ENCODE assay signal across 25 cellular contexts in genomic region chr7:69367785-69368184, GRCh38.
A peak's percentile ranks its signal among the peaks of the same experiment; 100 is the strongest.
DNase-seq lines count a peak whose midpoint lies in the region; ATAC-seq, FAIRE-seq and TF ChIP-seq lines count a peak whose summit lies in the region.
"Had no signal": no experiment of that assay in that cellular context is flagged by ENCODE, and none has a peak within 500 bp of the region (broad histone marks: within the 10 kb centered on the region; RNA-seq: fewer than 3 reads in every experiment).

No MANE protein-coding gene starts in this region.

- H3K9me1 ChIP-seq in keratinocyte (ENCODE audit: control insufficient read depth, extremely low read depth, insufficient read depth, low read length) = no peaks in the 10 kb centered on the region

- H3K36me3 ChIP-seq in RWPE2 (ENCODE audit: low read depth) = no peaks in the 10 kb centered on the region
- H3K36me3 ChIP-seq in keratinocyte (ENCODE audit: control insufficient read depth in 2 of 2, extremely low read depth in 1 of 2, insufficient read depth in 2 of 2, low read length in 2 of 2) = no peaks in the 10 kb centered on the region
- H3K36me3 ChIP-seq in esophagus muscularis mucosa = no peaks in the 10 kb centered on the region
- no peaks in the 10 kb centered on the region for H3K36me3 ChIP-seq in transverse colon
- H3K36me3 ChIP-seq: uterus had no signal

- H3K4me2 ChIP-seq in A549 (peak overlapping the region; percentile 48), keratinocyte (ENCODE audit: control insufficient read depth, extremely low read depth, insufficient read depth, low read depth, low read length) (peak overlapping the region; percentile 62)
- H3K4me2 ChIP-seq: GM23338 had no signal

- peak; percentile 36 to 72 for DNase-seq in A549 (ENCODE audit: low read depth in 1 of 2, low spot score in 1 of 2)
- DNase-seq in H54 (ENCODE audit: insufficient read length, low spot score) = peak; percentile 26
- no peak for DNase-seq in RWPE2 (ENCODE audit: low spot score)
- peak; percentile 66 for DNase-seq in keratinocyte (ENCODE audit: low read depth, low spot score)
- DNase-seq in esophagus muscularis mucosa (ENCODE audit: extremely low spot score) = no peak
- DNase-seq in globus pallidus (ENCODE audit: low spot score) = no peak
- DNase-seq in NCI-H345 (lab: John Stamatoyannopoulos, UW) = no peak
- no peak for DNase-seq in transverse colon
- DNase-seq: activated CD4-positive, alpha-beta T cell treated with anti-CD3 and anti-CD28 coated beads, Interleukin-2, amount 50 U/mL, for 4 hours; activated CD8-positive, alpha-beta memory T cell treated with anti-CD3 and anti-CD28 coated beads, Interleukin-2, amount 50 U/mL, for 4 hours; anterior cingulate cortex; EL; endodermal cell; Kasumi-1; naive thymus-derived CD8-positive, alpha-beta T cell; NCI-H1694 treated with DMSO at 0.1 percent for 48 hours; NCI-H774; retina; SHP77; SW 1271; uterus had no signal

- WGBS in A549 (ENCODE audit: missing lambda C conversion rate) = 3% methylated on average over 7 of the region's 8 CpGs
- 70% methylated on average over 8 of the region's 8 CpGs for WGBS in esophagus muscularis mucosa
- WGBS in transverse colon (ENCODE audit: low coverage in 1 of 2), 2 donors = 71 to 82% methylated on average over 3 to 7 of the region's 8 CpGs

- POLR2A ChIA-PET in A549 (lab: Yijun Ruan, JAX) = no interaction called here

- CTCF ChIA-PET in A549 (lab: Yijun Ruan, JAX) = no interaction called here

- peak overlapping the region; percentile 47 for H2AFZ ChIP-seq in keratinocyte (ENCODE audit: control insufficient read depth, low read length)
- H2AFZ ChIP-seq: GM23338 had no signal

- no peak for TF ChIP-seq POLR2A in A549 (IDR thresholded peaks at IDR 0.05; ENCODE audit: low read length)
- TF ChIP-seq POLR2A in H54 (IDR thresholded peaks at IDR 0.05; ENCODE audit: low read depth, low read length) = no peak
- no peak for TF ChIP-seq POLR2A in esophagus muscularis mucosa (IDR thresholded peaks at IDR 0.05; ENCODE audit: low read depth)
- TF ChIP-seq POLR2A in transverse colon (IDR thresholded peaks at IDR 0.05) = no peak

- FAIRE-seq in A549 (lab: Jason Lieb, UNC) = peak; percentile 72
- no peak for FAIRE-seq in H54 (lab: Jason Lieb, UNC)
- FAIRE-seq in keratinocyte (lab: Jason Lieb, UNC) = peak; percentile 41

- H3K79me2 ChIP-seq in keratinocyte (ENCODE audit: control insufficient read depth, insufficient read depth, low read length) = no peaks in the 10 kb centered on the region

- H3K27ac ChIP-seq in A549 (peak overlapping the region; percentile 62 to 66; a peak in 5 of 6 replicates), RWPE2 (ENCODE audit: poor library complexity, severe bottlenecking) (no peak overlapping the region), keratinocyte (ENCODE audit: control insufficient read depth, insufficient read depth, low read length) (peak overlapping the region; percentile 44), esophagus muscularis mucosa (replicated peaks in 1 of 4) (no peak overlapping the region), transverse colon (no peak overlapping the region)
- H3K27ac ChIP-seq: C4-2B, uterus had no signal

- H3K27me3 ChIP-seq in RWPE2 (ENCODE audit: insufficient read depth, poor library complexity, severe bottlenecking) = no peaks in the 10 kb centered on the region
- no peaks in the 10 kb centered on the region for H3K27me3 ChIP-seq in keratinocyte (ENCODE audit: control insufficient read depth, extremely low read depth, insufficient read depth, low read length)
- no peaks in the 10 kb centered on the region for H3K27me3 ChIP-seq in esophagus muscularis mucosa
- no peaks in the 10 kb centered on the region for H3K27me3 ChIP-seq in transverse colon
- H3K27me3 ChIP-seq: uterus had no signal

- intact Hi-C loops in esophagus muscularis mucosa (cut with DNase I) (no loop called here), transverse colon (cut with DNase I; ENCODE audit: low total_unique reads) (no loop called here)

- no peak overlapping the region for H3K4me3 ChIP-seq in A549
- H3K4me3 ChIP-seq in RWPE2 (ENCODE audit: severe bottlenecking) = no peak overlapping the region
- H3K4me3 ChIP-seq in keratinocyte (ENCODE audit: control insufficient read depth in 2 of 3, extremely low read depth in 1 of 3, insufficient read depth in 2 of 3, low read depth in 1 of 3, low read length in 3 of 3) = no peak overlapping the region
- H3K4me3 ChIP-seq in esophagus muscularis mucosa = no peak overlapping the region
- H3K4me3 ChIP-seq in transverse colon = no peak overlapping the region
- H3K4me3 ChIP-seq: GM23338, uterus had no signal

- no peaks in the 10 kb centered on the region for H3K9me3 ChIP-seq in A549
- H3K9me3 ChIP-seq in RWPE2 (ENCODE audit: severe bottlenecking) = no peaks in the 10 kb centered on the region
- no peaks in the 10 kb centered on the region for H3K9me3 ChIP-seq in keratinocyte (ENCODE audit: control insufficient read depth, low read depth, low read length)
- no peaks in the 10 kb centered on the region for H3K9me3 ChIP-seq in esophagus muscularis mucosa
- no peaks in the 10 kb centered on the region for H3K9me3 ChIP-seq in transverse colon
- H3K9me3 ChIP-seq: uterus had no signal

- TF ChIP-seq RAD21 in A549 (conservative IDR thresholded peaks at IDR 0.05 in 1 of 2, IDR thresholded peaks at IDR 0.05 in 1 of 2) = peak in 1 of 2 experiments; percentile 14; a peak in 1 of 5 replicates

- peaks cover 33% of the 10 kb centered on the region for H3K4me1 ChIP-seq in A549
- H3K4me1 ChIP-seq in RWPE2 (ENCODE audit: insufficient read depth, poor library complexity, severe bottlenecking) = no peaks in the 10 kb centered on the region
- H3K4me1 ChIP-seq in keratinocyte (ENCODE audit: control insufficient read depth, extremely low read depth, insufficient read depth, low read length) = peaks cover 9% of the 10 kb centered on the region
- peaks cover 0 to 22% (median 16%) of the 10 kb centered on the region in 4 donors for H3K4me1 ChIP-seq in esophagus muscularis mucosa
- no peaks in the 10 kb centered on the region for H3K4me1 ChIP-seq in transverse colon

- no peak overlapping the region for H3K9ac ChIP-seq in keratinocyte (ENCODE audit: control insufficient read depth, extremely low read depth, insufficient read depth, low read length)

- TF ChIP-seq CTCF in A549 (IDR thresholded peaks at IDR 0.05) (no peak), RWPE2 (IDR thresholded peaks at IDR 0.05; ENCODE audit: poor library complexity, severe bottlenecking) (no peak), keratinocyte (optimal IDR thresholded peaks at IDR 0.05 in 1 of 3, IDR thresholded peaks at IDR 0.05 in 1 of 3, conservative IDR thresholded peaks at IDR 0.05 in 1 of 3; ENCODE audit: extremely low read depth in 1 of 3, insufficient read depth in 2 of 3, low read length in 3 of 3) (no peak), esophagus muscularis mucosa (IDR thresholded peaks at IDR 0.05) (no peak), transverse colon (IDR thresholded peaks at IDR 0.05) (no peak)

- dilution Hi-C loops in keratinocyte (cut with MboI; ENCODE audit: extremely low pct_ligation_motif_present, low sequenced_read_pairs) = no loop called here

- no peaks in the 10 kb centered on the region for H4K20me1 ChIP-seq in keratinocyte (ENCODE audit: control insufficient read depth, extremely low read depth, insufficient read depth, low read length)

- TF ChIP-seq EP300 in A549 (IDR thresholded peaks at IDR 0.05) (no peak; a peak in 1 of 5 replicates), esophagus muscularis mucosa (IDR thresholded peaks at IDR 0.05) (no peak), transverse colon (IDR thresholded peaks at IDR 0.05; ENCODE audit: low read depth) (no peak)

- in situ Hi-C loops in transverse colon (cut with MboI; ENCODE audit: low pct_ligation_motif_present in 1 of 4, low pct_unique_long_range_greater_than_20kb in 1 of 4, low sequenced_read_pairs in 3 of 4) = no loop called here

- peak; percentile 77 to 91 for ATAC-seq in A549
- peak; percentile 14; the same call in 1 of the 3 replicates for ATAC-seq in RWPE2 (ENCODE audit: low read depth)
- ATAC-seq: activated naive CD4-positive, alpha-beta T cell treated with anti-CD3 and anti-CD28 coated beads, Interleukin-2, amount 50 U/mL, for 72 hours; GM23338; naive thymus-derived CD8-positive, alpha-beta T cell; WTC11 had no signal

TF ChIP-seq in A549, 52 proteins besides CTCF, POLR2A, EP300 and RAD21:
- TF ChIP-seq FOSL2 (IDR thresholded peaks at IDR 0.05) = peak; percentile 57
- peak; percentile 65 for TF ChIP-seq FOSL2 (CRISPR knock-in tag; IDR thresholded peaks at IDR 0.05)
- peak; percentile 40; the same call in 1 of the 2 replicates for TF ChIP-seq MAX (IDR thresholded peaks at IDR 0.05)
- TF ChIP-seq HOXB5 (CRISPR knock-in tag; IDR thresholded peaks at IDR 0.05) = peak; percentile 91; the same call in 1 of the 2 replicates
- no peak for TF ChIP-seq ELK1 (IDR thresholded peaks at IDR 0.05; ENCODE audit: low read depth, low read length)
- TF ChIP-seq CEBPB (IDR thresholded peaks at IDR 0.05) = 0 out of 4 replicates have a peak, but pooled peaks of 1 of the 2 experiments have one; percentile 21
- no peak for TF ChIP-seq HOXA7 (CRISPR knock-in tag; IDR thresholded peaks at IDR 0.05)
- peak; percentile 60; the same call in 1 of the 2 replicates for TF ChIP-seq JUNB (IDR thresholded peaks at IDR 0.05)

Comparison
In these comparisons a context has a peak if more than half of its experiments do, and no peak if none do; other contexts are left out.
1. DNase-seq: peak in A549 (2 of 2), H54 (single experiment) and keratinocyte (single experiment); none in RWPE2 (single experiment), esophagus muscularis mucosa (single experiment), globus pallidus (single experiment), NCI-H345 (single experiment) and transverse colon (single experiment).
2. H3K27ac ChIP-seq: peak in A549 (2 of 2) and keratinocyte (single experiment); none in RWPE2 (single experiment), esophagus muscularis mucosa (0 of 4) and transverse colon (0 of 4).